Comparison of ENCODE assay signal across 12 cellular contexts in the genomic region with DNA sequence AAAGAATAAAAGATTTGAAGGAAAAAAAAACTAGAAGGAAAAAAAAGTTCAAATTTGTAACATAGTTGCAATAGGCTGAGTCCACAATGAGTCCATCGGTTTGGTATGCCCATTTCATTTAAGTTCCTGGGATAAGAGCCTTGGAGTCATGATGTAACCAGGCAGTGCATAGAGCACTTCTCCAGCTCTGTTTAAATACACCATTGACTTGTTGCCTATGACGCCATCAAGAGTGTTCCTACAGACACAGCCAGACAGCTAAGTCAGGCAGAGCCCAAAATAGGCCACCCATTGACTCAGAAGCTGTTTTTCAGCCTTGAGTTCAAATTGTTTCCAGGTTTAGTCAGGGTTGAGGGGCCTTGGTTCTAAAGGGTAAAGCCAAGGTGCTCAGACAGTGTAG. TPM values are rescaled to one million over a fixed set of nuclear protein-coding genes. Genes with fewer than 3 reads are reported as not detected.
A peak's percentile ranks its signal among the peaks of the same experiment; 100 is the strongest.
DNase-seq lines count a peak whose midpoint lies in the region; ATAC-seq and TF ChIP-seq lines count a peak whose summit lies in the region.
"Had no signal": no experiment of that assay in that cellular context is flagged by ENCODE, and none has a peak within 500 bp of the region (broad histone marks: within the 10 kb centered on the region; RNA-seq: fewer than 3 reads in every experiment).

No MANE protein-coding gene starts in this region.

- no peak for TF ChIP-seq CTCF in BJ (IDR thresholded peaks at IDR 0.05; ENCODE audit: insufficient read depth, low read depth, low read length)
- no peak for TF ChIP-seq CTCF in PC-3 (conservative IDR thresholded peaks at IDR 0.05; ENCODE audit: low read depth, low read length)
- no peak for TF ChIP-seq CTCF in esophagus squamous epithelium (IDR thresholded peaks at IDR 0.05)

- 60 to 74% methylated on average over 2 of the region's 2 CpGs for WGBS in esophagus squamous epithelium, 2 donors

- POLR2A ChIA-PET in BJ (lab: Charles Lee) (interaction anchor here (0.6 kb wide), 1 partner anchor 14 kb away, joined by 6 read pairs; no protein-coding TSS in a partner anchor), PC-3 (lab: Charles Lee; ENCODE audit: unreplicated experiment) (interaction anchor here (0.7 kb wide), 1 partner anchor 88 kb away, joined by 7 read pairs; no protein-coding TSS in a partner anchor)

- H2AFZ ChIP-seq in PC-3 (ENCODE audit: low read length) = no peak overlapping the region

- peak; percentile 94 for DNase-seq in BJ (ENCODE audit: low read depth)
- peak; percentile 66 for DNase-seq in PC-3
- DNase-seq in esophagus squamous epithelium (lab: John Stamatoyannopoulos, UW) = no peak
- peak; percentile 24 for DNase-seq in myocyte (ENCODE audit: low read depth)
- no peak for DNase-seq in retina
- DNase-seq in GF-D8 (lab: John Stamatoyannopoulos, UW) = no peak
- no peak for DNase-seq in globus pallidus (ENCODE audit: low spot score)
- DNase-seq in Kasumi-1 (lab: John Stamatoyannopoulos, UW) = no peak
- DNase-seq: NCI-H1694; stimulated activated CD4-positive, alpha-beta T cell treated with anti-CD3 and anti-CD28 coated beads, Interleukin-1b, Interleukin-23, amount 100 ng/mL, for 48 hours; substantia nigra had no signal

- no peak overlapping the region for H3K9ac ChIP-seq in PC-3 (ENCODE audit: low read length)

- H3K9me3 ChIP-seq in PC-3 (ENCODE audit: low read length) = no peaks in the 10 kb centered on the region
- peaks cover 0 to 10% (median 0%) of the 10 kb centered on the region in 3 donors for H3K9me3 ChIP-seq in esophagus squamous epithelium

- H3F3A ChIP-seq in PC-3 (ENCODE audit: low read length, unreplicated experiment) = no peaks in the 10 kb centered on the region

- intact Hi-C loops in PC-3 (cut with micrococcal nuclease) = loop anchor here (5.0 kb wide), 1 partner anchor 41 kb away; no protein-coding TSS in a partner anchor
- intact Hi-C loops in esophagus squamous epithelium (cut with DNase I) = no loop called here

- no peak overlapping the region for H3K4me2 ChIP-seq in PC-3 (ENCODE audit: low read length)

- BruUV-seq in PC-3 (replicated peaks; lab: Mats Ljungman, UMichigan) = no TSS peak

- ATAC-seq in PC-3 = peak; percentile 16; the same call in 1 of the 2 replicates

- TF ChIP-seq POLR2A in esophagus squamous epithelium (IDR thresholded peaks at IDR 0.05) = no peak

- H3K79me2 ChIP-seq in PC-3 (ENCODE audit: low read length) = no peaks in the 10 kb centered on the region

- no peaks in the 10 kb centered on the region for H3K9me2 ChIP-seq in PC-3 (replicated peaks; ENCODE audit: low read length)

- no peak overlapping the region for H3K4me3 ChIP-seq in BJ (ENCODE audit: low read depth, low read length)
- H3K4me3 ChIP-seq in PC-3 (ENCODE audit: low read length) = no peak overlapping the region
- no peak overlapping the region for H3K4me3 ChIP-seq in esophagus squamous epithelium

- H3K27me3 ChIP-seq in BJ (ENCODE audit: control insufficient read depth, insufficient read depth, low read length) (no peaks in the 10 kb centered on the region), PC-3 (ENCODE audit: low read length) (no peaks in the 10 kb centered on the region), esophagus squamous epithelium (no peaks in the 10 kb centered on the region)

- no peaks in the 10 kb centered on the region for H3K36me3 ChIP-seq in BJ (ENCODE audit: control insufficient read depth, insufficient read depth, low read length)
- H3K36me3 ChIP-seq in PC-3 (ENCODE audit: low read depth, low read length) = peaks cover 30% of the 10 kb centered on the region
- peaks cover 0 to under 1% (median 0%) of the 10 kb centered on the region in 3 donors for H3K36me3 ChIP-seq in esophagus squamous epithelium

- peaks cover 50% of the 10 kb centered on the region for H3K4me1 ChIP-seq in PC-3 (ENCODE audit: insufficient read depth, low read length)
- peaks cover 5 to 43% (median 5%) of the 10 kb centered on the region in 3 donors for H3K4me1 ChIP-seq in esophagus squamous epithelium

- CTCF ChIA-PET in BJ (lab: Yijun Ruan, JAX) = interaction anchor here (1.1 to 1.2 kb wide), 2 partner anchors 121 to 162 kb away, joined by 3 read pairs; no protein-coding TSS in a partner anchor
- CTCF ChIA-PET in PC-3 (lab: Charles Lee) = no interaction called here

- no peaks in the 10 kb centered on the region for H4K20me1 ChIP-seq in PC-3 (ENCODE audit: low read length)

- H3K27ac ChIP-seq in PC-3 (ENCODE audit: low read length) = peak overlapping the region; percentile 78
- peak overlapping the region in 3 of 4 donors; percentile 29 to 46 (median 33) for H3K27ac ChIP-seq in esophagus squamous epithelium

RNA-seq across cellular contexts. Expression of a gene that starts 44.9 kb away (rescaled TPM):
- polyA plus RNA-seq in BJ (2011; rRNA removed) = 26.7 and 28.7 TPM in 2 replicates
- 32.9 and 55.8 TPM in 2 replicates for polyA minus RNA-seq in BJ (2011; rRNA and poly(A)+ RNA removed)
- total RNA-seq in PC-3 (2014; rRNA removed) (17.9 and 20.8 TPM in 2 replicates), esophagus squamous epithelium (10 to 100 TPM; 18.8 to 23.2 (median 19.9) TPM), myocyte (23.6 and 24.1 TPM in 2 replicates)
- 8.1 TPM for polyA plus RNA-seq in myocyte (2012)
- total RNA-seq: OCI-LY7 had no signal

Comparison
In these comparisons a context has a peak if more than half of its experiments do, and no peak if none do; other contexts are left out.
1. DNase-seq: peak in BJ (single experiment), PC-3 (single experiment) and myocyte (single experiment); none in esophagus squamous epithelium (single experiment), retina (single experiment), GF-D8 (single experiment), globus pallidus (single experiment) and Kasumi-1 (0 of 2).